In the genomic region with DNA sequence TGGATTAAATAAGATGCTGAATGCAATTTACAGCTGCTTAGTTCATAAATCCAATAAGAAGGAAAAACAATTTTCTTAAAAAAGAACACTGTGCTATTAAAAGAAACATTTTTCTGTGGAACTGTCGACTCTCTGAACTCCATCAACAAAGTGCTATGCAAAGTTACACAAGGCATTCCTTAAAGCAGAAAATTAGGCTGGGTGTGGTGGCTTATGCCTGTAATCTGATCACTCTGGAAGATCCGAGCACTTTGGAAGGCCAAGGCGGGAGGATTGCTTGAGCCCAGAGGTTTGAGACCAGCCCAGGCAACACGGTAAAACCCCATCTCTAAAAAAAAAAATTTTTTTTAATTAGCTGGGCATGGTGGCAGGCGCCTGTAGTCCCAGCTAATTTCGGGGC, we compare ENCODE assay signal across 1 cellular context.
TF ChIP-seq lines count a peak whose summit lies in the region.

No MANE protein-coding gene starts in this region.

TF ChIP-seq in IMR-90, 13 proteins besides CTCF, POLR2A, EP300 and RAD21 (continued from another document):
- TF ChIP-seq, protein P1, sequence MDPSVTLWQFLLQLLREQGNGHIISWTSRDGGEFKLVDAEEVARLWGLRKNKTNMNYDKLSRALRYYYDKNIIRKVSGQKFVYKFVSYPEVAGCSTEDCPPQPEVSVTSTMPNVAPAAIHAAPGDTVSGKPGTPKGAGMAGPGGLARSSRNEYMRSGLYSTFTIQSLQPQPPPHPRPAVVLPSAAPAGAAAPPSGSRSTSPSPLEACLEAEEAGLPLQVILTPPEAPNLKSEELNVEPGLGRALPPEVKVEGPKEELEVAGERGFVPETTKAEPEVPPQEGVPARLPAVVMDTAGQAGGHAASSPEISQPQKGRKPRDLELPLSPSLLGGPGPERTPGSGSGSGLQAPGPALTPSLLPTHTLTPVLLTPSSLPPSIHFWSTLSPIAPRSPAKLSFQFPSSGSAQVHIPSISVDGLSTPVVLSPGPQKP (IDR thresholded peaks at IDR 0.05; ENCODE audit: borderline replicate concordance, low read depth, low read length) = no peak
TF ChIP-seq in IMR-90: peak in this region for 0.
